ENCODE assay signal across 1 cellular context in genomic region chr19:1924320-1924961, GRCh38.
TF ChIP-seq lines count a peak whose summit lies in the region.

No MANE protein-coding gene starts in this region.

TF ChIP-seq in HepG2, 621 proteins besides CTCF, POLR2A, EP300 and RAD21:
- TF ChIP-seq HDAC6 (IDR thresholded peaks at IDR 0.05; ENCODE audit: low read depth, low read length): no peak
- no peak for TF ChIP-seq NR0B2 (CRISPR knock-in tag; IDR thresholded peaks at IDR 0.05)
- no peak for TF ChIP-seq THAP9 (CRISPR knock-in tag; IDR thresholded peaks at IDR 0.05; ENCODE audit: borderline replicate concordance)
- no peak for TF ChIP-seq PATZ1 (CRISPR knock-in tag; IDR thresholded peaks at IDR 0.05)
- peak; percentile 38 for TF ChIP-seq AGO2 (optimal IDR thresholded peaks at IDR 0.05; ENCODE audit: low read depth, low read length)
- TF ChIP-seq MIER2 (CRISPR knock-in tag; IDR thresholded peaks at IDR 0.05): no peak
